In the genomic region with DNA sequence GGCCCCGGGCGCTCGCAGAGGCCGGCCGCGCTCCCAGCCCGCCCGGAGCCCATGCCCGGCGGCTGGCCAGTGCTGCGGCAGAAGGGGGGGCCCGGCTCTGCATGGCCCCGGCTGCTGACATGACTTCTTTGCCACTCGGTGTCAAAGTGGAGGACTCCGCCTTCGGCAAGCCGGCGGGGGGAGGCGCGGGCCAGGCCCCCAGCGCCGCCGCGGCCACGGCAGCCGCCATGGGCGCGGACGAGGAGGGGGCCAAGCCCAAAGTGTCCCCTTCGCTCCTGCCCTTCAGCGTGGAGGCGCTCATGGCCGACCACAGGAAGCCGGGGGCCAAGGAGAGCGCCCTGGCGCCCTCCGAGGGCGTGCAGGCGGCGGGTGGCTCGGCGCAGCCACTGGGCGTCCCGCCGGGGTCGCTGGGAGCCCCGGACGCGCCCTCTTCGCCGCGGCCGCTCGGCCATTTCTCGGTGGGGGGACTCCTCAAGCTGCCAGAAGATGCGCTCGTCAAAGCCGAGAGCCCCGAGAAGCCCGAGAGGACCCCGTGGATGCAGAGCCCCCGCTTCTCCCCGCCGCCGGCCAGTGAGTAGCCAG, we compare ENCODE assay signal across 8 cellular contexts. TPM values are rescaled to one million over a fixed set of nuclear protein-coding genes. Genes with fewer than 3 reads are reported as not detected.
A peak's percentile ranks its signal among the peaks of the same experiment; 100 is the strongest.
DNase-seq lines count a peak whose midpoint lies in the region; ATAC-seq lines count a peak whose summit lies in the region.

No MANE protein-coding gene starts in this region.

- intact Hi-C loops in posterior vena cava (cut with DNase I) = loop anchor here in 1 of 2 donors (10.0 kb wide), 1 partner anchor 125 kb away; no protein-coding TSS in a partner anchor

- H4K20me1 ChIP-seq in BLaER1 treated with 17β-estradiol and CSF1 and Interleukin-3, amounts not matched to agents 10 nM and 100 nM = peaks cover 0 to 94% (median 82%) of the 10 kb centered on the region in 11 experiments; a peak in 19 of 22 replicates

- no peaks in the 10 kb centered on the region for H3K36me3 ChIP-seq in BLaER1 treated with 17β-estradiol and CSF1 and Interleukin-3, amounts not matched to agents 10 nM and 100 nM
- H3K36me3 ChIP-seq in HUES64 (ENCODE audit: insufficient read depth, low read length) (no peaks in the 10 kb centered on the region), ectodermal cell (ENCODE audit: control insufficient read depth, insufficient read depth, low read length) (no peaks in the 10 kb centered on the region)

- H3K4me2 ChIP-seq in BLaER1 treated with 17β-estradiol and CSF1 and Interleukin-3, amounts not matched to agents 10 nM and 100 nM = peak overlapping the region; percentile 97 to 100 (median 99)

- peaks cover 20 to 63% (median 47%) of the 10 kb centered on the region in 4 donors for H3K4me1 Mint-ChIP-seq in naive thymus-derived CD8-positive, alpha-beta T cell

- POLR2A ChIA-PET in naive thymus-derived CD8-positive, alpha-beta T cell (lab: Charles Lee) = no interaction called here

- ATAC-seq in GM21390 (IDR thresholded peaks at IDR 0.05; ENCODE audit: unreplicated experiment) = peak; percentile 38
- peak; percentile 17 to 26 for ATAC-seq in naive thymus-derived CD8-positive, alpha-beta T cell
- no peak for ATAC-seq in HG02798 (IDR thresholded peaks at IDR 0.05; ENCODE audit: poor library complexity, unreplicated experiment)

- H3K9ac ChIP-seq in BLaER1 treated with 17β-estradiol and CSF1 and Interleukin-3, amounts not matched to agents 10 nM and 100 nM = peak overlapping the region; percentile 20 to 74 (median 63); a peak in 20 of 22 replicates
- H3K9ac ChIP-seq in HUES64 (ENCODE audit: low read depth, low read length) = no peak overlapping the region

- DNase-seq in naive thymus-derived CD8-positive, alpha-beta T cell = peak in 1 of 10 donors; percentile 51
- no peak for DNase-seq in posterior vena cava (ENCODE audit: low spot score)
- no peak for DNase-seq in activated naive CD4-positive, alpha-beta T cell (lab: John Stamatoyannopoulos, UW)

- H3K9me3 Mint-ChIP-seq in naive thymus-derived CD8-positive, alpha-beta T cell = peaks cover 0 to 26% (median 0%) of the 10 kb centered on the region in 9 donors

- peak overlapping the region in 1 of 10 donors; percentile 82 for H3K4me3 Mint-ChIP-seq in naive thymus-derived CD8-positive, alpha-beta T cell

- H3K27ac ChIP-seq in BLaER1 treated with 17β-estradiol and CSF1 and Interleukin-3, amounts not matched to agents 10 nM and 100 nM = peak overlapping the region in 1 of 11 experiments; percentile 17; a peak in 1 of 22 replicates
- H3K27ac ChIP-seq in HUES64 (ENCODE audit: low read depth, low read length) (no peak overlapping the region), ectodermal cell (ENCODE audit: insufficient read depth, low read depth, low read length, poor library complexity, severe bottlenecking) (peak overlapping the region; percentile 4)

- H3K9me3 ChIP-seq in BLaER1 treated with 17β-estradiol and CSF1 and Interleukin-3, amounts not matched to agents 10 nM and 100 nM (replicated peaks in 1 of 11) = peaks cover 0 to 13% (median 0%) of the 10 kb centered on the region in 11 experiments; a peak in 7 of 22 replicates
- H3K9me3 ChIP-seq in HUES64 (ENCODE audit: insufficient read depth, low read depth, low read length) (no peaks in the 10 kb centered on the region), ectodermal cell (ENCODE audit: control insufficient read depth, low read length) (no peaks in the 10 kb centered on the region)

- H3K27me3 Mint-ChIP-seq in naive thymus-derived CD8-positive, alpha-beta T cell = peaks cover 49 to 92% (median 71%) of the 10 kb centered on the region in 5 donors

- peaks cover 26 to 49% (median 29%) of the 10 kb centered on the region in 10 experiments; a peak in 18 of 20 replicates for H3K4me1 ChIP-seq in BLaER1 treated with 17β-estradiol and CSF1 and Interleukin-3, amounts not matched to agents 10 nM and 100 nM
- H3K4me1 ChIP-seq in HUES64 (ENCODE audit: insufficient read depth, low read length) = peaks cover 27% of the 10 kb centered on the region
- H3K4me1 ChIP-seq in ectodermal cell (ENCODE audit: control insufficient read depth, insufficient read depth, low read length) = peaks cover 54% of the 10 kb centered on the region

- peak overlapping the region; percentile 57 to 75 (median 66) for H3K4me3 ChIP-seq in BLaER1 treated with 17β-estradiol and CSF1 and Interleukin-3, amounts not matched to agents 10 nM and 100 nM
- peak overlapping the region; percentile 48 for H3K4me3 ChIP-seq in HUES64 (ENCODE audit: low read length)
- peak overlapping the region; percentile 77 for H3K4me3 ChIP-seq in ectodermal cell (ENCODE audit: insufficient read depth, low read depth, low read length)

- peaks cover 0 to 13% (median 8%) of the 10 kb centered on the region in 3 donors for H3K36me3 Mint-ChIP-seq in naive thymus-derived CD8-positive, alpha-beta T cell

- no peak overlapping the region for H3K27ac Mint-ChIP-seq in naive thymus-derived CD8-positive, alpha-beta T cell

- H3K27me3 ChIP-seq in BLaER1 treated with 17β-estradiol and CSF1 and Interleukin-3, amounts not matched to agents 10 nM and 100 nM = peaks cover 99 to 100% (median 100%) of the 10 kb centered on the region in 11 experiments
- H3K27me3 ChIP-seq in HUES64 (ENCODE audit: insufficient read depth, low read length) = peaks cover 97% of the 10 kb centered on the region
- H3K27me3 ChIP-seq in ectodermal cell (ENCODE audit: control insufficient read depth, insufficient read depth, low read length, poor library complexity, severe bottlenecking) = peaks cover 95% of the 10 kb centered on the region

- WGBS in HUES64 = under 1% methylated on average over 65 of the region's 65 CpGs
- WGBS in ectodermal cell, 2 experiments = 0 to 1% methylated on average over 65 of the region's 65 CpGs

RNA-seq across cellular contexts. Expression of a gene that starts 0.4 kb away (rescaled TPM):
- polyA plus RNA-seq in HUES64 (2013, experiment 1 of 2) = 5.7 TPM
- 6.7 TPM for polyA plus RNA-seq in HUES64 (2013, experiment 2 of 2)
- polyA plus RNA-seq in ectodermal cell (2013, experiment 1 of 4) = 68.8 TPM
- 67.1 TPM for polyA plus RNA-seq in ectodermal cell (2013, experiment 2 of 4)
- polyA plus RNA-seq in ectodermal cell (2013, experiment 3 of 4) = 82.3 TPM
- 99.1 TPM for polyA plus RNA-seq in ectodermal cell (2013, experiment 4 of 4)
- not detected for total RNA-seq in naive thymus-derived CD8-positive, alpha-beta T cell
- not detected for polyA plus RNA-seq in naive thymus-derived CD8-positive, alpha-beta T cell
- 10 to 100 TPM in 1 of 2 donors, 1 to 10 TPM in 1; 7.0 to 20.8 TPM for total RNA-seq in posterior vena cava

Comparison
In these comparisons a context has a peak if more than half of its experiments do, and no peak if none do; other contexts are left out.
1. RNA of a gene that starts 0.4 kb away (total RNA-seq): 7.0 to 20.8 TPM in posterior vena cava; not detected in naive thymus-derived CD8-positive, alpha-beta T cell; every median in the first group is over 4 times any median in the second.
2. Peak in every context shown above with its lines, with median percentiles within 50 percentile points of each other: H3K4me3 ChIP-seq.